Comparison of ENCODE assay signal across 23 cellular contexts in the genomic region with DNA sequence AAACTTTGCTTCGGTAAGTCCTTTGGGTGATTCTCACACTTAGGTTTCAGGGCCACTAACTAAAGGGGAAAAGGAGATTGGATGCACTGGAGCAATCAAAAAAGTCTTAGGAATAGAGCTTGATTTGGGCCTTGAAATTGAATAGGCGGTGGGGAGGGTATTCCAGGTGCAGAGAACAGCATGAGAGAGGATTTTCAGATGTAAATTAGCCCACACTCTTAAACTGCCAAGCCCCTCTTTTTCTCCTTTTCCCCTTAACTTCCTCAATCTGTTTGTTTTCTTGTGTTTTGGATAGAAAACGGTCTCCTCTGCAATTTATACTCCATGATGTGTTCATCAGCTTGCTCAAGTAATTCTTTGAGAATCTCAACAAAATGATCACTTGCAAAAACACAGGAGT.
DNase-seq lines count a peak whose midpoint lies in the region; ATAC-seq and TF ChIP-seq lines count a peak whose summit lies in the region.
"Had no signal": no experiment of that assay in that cellular context is flagged by ENCODE, and none has a peak within 500 bp of the region (broad histone marks: within the 10 kb centered on the region; RNA-seq: fewer than 3 reads in every experiment).

No MANE protein-coding gene starts in this region.

- H3K4me3 ChIP-seq in OCI-LY1 (ENCODE audit: low read depth, low read length, poor library complexity, severe bottlenecking) (no peak overlapping the region), vagina (no peak overlapping the region), aorta (ENCODE audit: low read length in 2 of 2) (no peak overlapping the region)
- H3K4me3 ChIP-seq: A549 had no signal

- H2AFZ ChIP-seq in OCI-LY1 (ENCODE audit: low read length): no peak overlapping the region

- H3K79me2 ChIP-seq in OCI-LY1 (ENCODE audit: insufficient read depth, low read length): no peaks in the 10 kb centered on the region

- no peaks in the 10 kb centered on the region for H3F3A ChIP-seq in OCI-LY1 (ENCODE audit: insufficient read depth, low read length)

- WGBS in aorta, 2 donors: 85 to 86% methylated on average over 3 of the region's 3 CpGs

- no peaks in the 10 kb centered on the region for H3K36me3 ChIP-seq in OCI-LY1 (ENCODE audit: insufficient read depth, low read length)
- no peaks in the 10 kb centered on the region for H3K36me3 ChIP-seq in vagina
- H3K36me3 ChIP-seq in aorta (ENCODE audit: control insufficient read depth in 1 of 2, insufficient read depth in 2 of 2, low read length in 1 of 2): no peaks in the 10 kb centered on the region
- H3K36me3 ChIP-seq: BE2C had no signal

- H3K9me3 Mint-ChIP-seq in activated naive CD8-positive, alpha-beta T cell treated with anti-CD3 and anti-CD28 coated beads, Interleukin-2, amount 10 ng/mL, durations not matched to agents 7 days and 5 days: peaks cover 8% of the 10 kb centered on the region
- peaks cover 8% of the 10 kb centered on the region for H3K9me3 Mint-ChIP-seq in activated naive CD8-positive, alpha-beta T cell treated with anti-CD3 and anti-CD28 coated beads for 36 hours
- H3K9me3 Mint-ChIP-seq in memory B cell: no peaks in the 10 kb centered on the region

- no peaks in the 10 kb centered on the region for H3K27me3 ChIP-seq in OCI-LY1 (ENCODE audit: insufficient read depth, low read length)
- H3K27me3 ChIP-seq in vagina: no peaks in the 10 kb centered on the region
- no peaks in the 10 kb centered on the region for H3K27me3 ChIP-seq in aorta (ENCODE audit: control insufficient read depth in 1 of 2, insufficient read depth in 2 of 2, low read length in 1 of 2)
- H3K27me3 ChIP-seq: BE2C had no signal

- POLR2A ChIA-PET in activated naive CD8-positive, alpha-beta T cell treated with anti-CD3 and anti-CD28 coated beads, Interleukin-2, amount 10 ng/mL, durations not matched to agents 7 days and 5 days (lab: Charles Lee): interaction anchor here (0.6 to 1.0 kb wide), 2 partner anchors 9 to 167 kb away, joined by 3 to 4 read pairs; no protein-coding TSS in a partner anchor

- no peak for DNase-seq in activated naive CD8-positive, alpha-beta T cell treated with anti-CD3 and anti-CD28 coated beads, Interleukin-2, amount 10 ng/mL, durations not matched to agents 7 days and 5 days
- no peak for DNase-seq in activated naive CD8-positive, alpha-beta T cell treated with anti-CD3 and anti-CD28 coated beads for 36 hours
- DNase-seq in memory B cell (ENCODE audit: low spot score in 2 of 2) (no peak), vagina (ENCODE audit: extremely low spot score in 2 of 2) (no peak), aorta (no peak), MV-4-11 (lab: John Stamatoyannopoulos, UW) (no peak), GM20000 (ENCODE audit: low spot score) (no peak)
- DNase-seq: activated CD4-positive, alpha-beta T cell treated with anti-CD3 and anti-CD28 coated beads, Interleukin-2, amount 50 U/mL, for 4 hours; activated gamma-delta T cell; BE2C; head of caudate nucleus; left cardiac atrium; NCI-H1048; NCI-H1930; NCI-H526; OCI-M1; stimulated activated CD8-positive, alpha-beta memory T cell treated with anti-CD3 and anti-CD28 coated beads, Interleukin-4, amount 100 ng/mL, for 48 hours; T-helper 9 cell; trophoblast cell had no signal

- no peaks in the 10 kb centered on the region for H3K9me2 ChIP-seq in OCI-LY1 (ENCODE audit: low read depth, low read length)

- H3K9me3 ChIP-seq in OCI-LY1 (ENCODE audit: low read length) (peaks cover 6% of the 10 kb centered on the region; the same call in 1 of the 2 replicates), vagina (no peaks in the 10 kb centered on the region), aorta (ENCODE audit: control insufficient read depth, low read length) (no peaks in the 10 kb centered on the region)
- H3K9me3 ChIP-seq: A549, BE2C had no signal

- H3K27me3 Mint-ChIP-seq in activated naive CD8-positive, alpha-beta T cell treated with anti-CD3 and anti-CD28 coated beads, Interleukin-2, amount 10 ng/mL, durations not matched to agents 7 days and 5 days: no peaks in the 10 kb centered on the region
- no peaks in the 10 kb centered on the region for H3K27me3 Mint-ChIP-seq in activated naive CD8-positive, alpha-beta T cell treated with anti-CD3 and anti-CD28 coated beads for 36 hours
- no peaks in the 10 kb centered on the region for H3K27me3 Mint-ChIP-seq in memory B cell

- peak overlapping the region; percentile 9 for H3K27ac ChIP-seq in OCI-LY1 (ENCODE audit: low read depth, low read length, poor library complexity, severe bottlenecking)
- H3K27ac ChIP-seq in vagina: no peak overlapping the region
- no peak overlapping the region for H3K27ac ChIP-seq in aorta (ENCODE audit: low read depth in 1 of 2, low read length in 2 of 2)
- H3K27ac ChIP-seq: A549, KMS-11 had no signal

- no peak overlapping the region; the same call in 1 of the 2 replicates for H3K4me2 ChIP-seq in OCI-LY1 (ENCODE audit: low read length)
- H3K4me2 ChIP-seq: A549, KMS-11 had no signal

- intact Hi-C loops in vagina (cut with DNase I): no loop called here
- intact Hi-C loops in aorta (cut with DNase I): no loop called here

- H3K4me1 ChIP-seq in OCI-LY1 (ENCODE audit: insufficient read depth, low read length, severe bottlenecking): peaks cover 23% of the 10 kb centered on the region
- peaks cover 14% of the 10 kb centered on the region for H3K4me1 ChIP-seq in vagina
- H3K4me1 ChIP-seq in aorta (ENCODE audit: control insufficient read depth in 1 of 2, insufficient read depth in 2 of 2, low read length in 2 of 2): no peaks in the 10 kb centered on the region
- H3K4me1 ChIP-seq: A549, BE2C had no signal

- TF ChIP-seq POLR2A in vagina (IDR thresholded peaks at IDR 0.05): no peak

- H3K27ac Mint-ChIP-seq in activated naive CD8-positive, alpha-beta T cell treated with anti-CD3 and anti-CD28 coated beads, Interleukin-2, amount 10 ng/mL, durations not matched to agents 7 days and 5 days: peak overlapping the region; percentile 57
- H3K27ac Mint-ChIP-seq in activated naive CD8-positive, alpha-beta T cell treated with anti-CD3 and anti-CD28 coated beads for 36 hours: no peak overlapping the region
- peak overlapping the region; percentile 86 for H3K27ac Mint-ChIP-seq in memory B cell

- H4K20me1 ChIP-seq in OCI-LY1 (ENCODE audit: insufficient read depth, low read length): no peaks in the 10 kb centered on the region

- ATAC-seq in activated naive CD8-positive, alpha-beta T cell treated with anti-CD3 and anti-CD28 coated beads, Interleukin-2, amount 10 ng/mL, durations not matched to agents 7 days and 5 days (ENCODE audit: low read depth): no peak
- ATAC-seq in memory B cell (ENCODE audit: low read depth) (no peak), aorta (ENCODE audit: low FRiP score) (no peak)
- ATAC-seq: A549, left cardiac atrium, Right ventricle myocardium inferior had no signal

- no peak overlapping the region; the same call in 1 of the 2 replicates for H3K9ac ChIP-seq in OCI-LY1 (ENCODE audit: low read length)
- H3K9ac ChIP-seq: KMS-11 had no signal

- H3K36me3 Mint-ChIP-seq in activated naive CD8-positive, alpha-beta T cell treated with anti-CD3 and anti-CD28 coated beads, Interleukin-2, amount 10 ng/mL, durations not matched to agents 7 days and 5 days: peaks cover 36% of the 10 kb centered on the region
- H3K36me3 Mint-ChIP-seq in activated naive CD8-positive, alpha-beta T cell treated with anti-CD3 and anti-CD28 coated beads for 36 hours: peaks cover 13% of the 10 kb centered on the region
- H3K36me3 Mint-ChIP-seq in memory B cell: no peaks in the 10 kb centered on the region

- H3K4me1 Mint-ChIP-seq in activated naive CD8-positive, alpha-beta T cell treated with anti-CD3 and anti-CD28 coated beads, Interleukin-2, amount 10 ng/mL, durations not matched to agents 7 days and 5 days: peaks cover 38% of the 10 kb centered on the region
- peaks cover 48% of the 10 kb centered on the region for H3K4me1 Mint-ChIP-seq in activated naive CD8-positive, alpha-beta T cell treated with anti-CD3 and anti-CD28 coated beads for 36 hours
- peaks cover 53% of the 10 kb centered on the region for H3K4me1 Mint-ChIP-seq in memory B cell

- TF ChIP-seq CTCF in OCI-LY1 (IDR thresholded peaks at IDR 0.05; ENCODE audit: low read length) (no peak), vagina (IDR thresholded peaks at IDR 0.05) (no peak), GM20000 (IDR thresholded peaks at IDR 0.05; ENCODE audit: extremely low read depth, missing control alignments) (no peak)

- peak overlapping the region; percentile 32 for H3K4me3 Mint-ChIP-seq in activated naive CD8-positive, alpha-beta T cell treated with anti-CD3 and anti-CD28 coated beads, Interleukin-2, amount 10 ng/mL, durations not matched to agents 7 days and 5 days
- no peak overlapping the region for H3K4me3 Mint-ChIP-seq in activated naive CD8-positive, alpha-beta T cell treated with anti-CD3 and anti-CD28 coated beads for 36 hours
- H3K4me3 Mint-ChIP-seq in memory B cell: peak overlapping the region; percentile 41
